ENCODE assay signal across 8 cellular contexts in genomic region chr2:42359894-42360483, GRCh38. TPM values are rescaled to one million over a fixed set of nuclear protein-coding genes. Genes with fewer than 3 reads are reported as not detected.
DNase-seq lines count a peak whose midpoint lies in the region; ATAC-seq lines count a peak whose summit lies in the region.

No MANE protein-coding gene starts in this region.

- peak overlapping the region; percentile 94 for H3K27ac ChIP-seq in CD8-positive, alpha-beta memory T cell (ENCODE audit: low read depth, low read length)
- H3K27ac ChIP-seq in Karpas-422 (ENCODE audit: low read length), result peak overlapping the region; percentile 82; the same call in 1 of the 2 replicates
- no peak overlapping the region for H3K27ac ChIP-seq in iPS-20b (ENCODE audit: low read length)
- peak overlapping the region; percentile 97 for H3K27ac ChIP-seq in subcutaneous abdominal adipose tissue (ENCODE audit: low read depth, low read length)

- H3K27ac Mint-ChIP-seq in CD8-positive, alpha-beta memory T cell, result peak overlapping the region; percentile 89 to 99 (median 98)
- H3K27ac Mint-ChIP-seq in activated T-helper 2 cell treated with anti-CD3 and anti-CD28 coated beads, Interferon-gamma antibody, Interleukin-2, Interleukin-4, amounts not matched to agents 10 μg/mL and 5 μg/mL and 100 μg/mL, durations not matched to agents 14 hours and 24 hours and 36 hours, result peak overlapping the region; percentile 96

- DNase-seq in CD8-positive, alpha-beta memory T cell, result peak in 2 of 5 donors; percentile 21 to 23
- DNase-seq in Karpas-422, result peak; percentile 59
- DNase-seq in activated T-helper 2 cell treated with anti-CD3 and anti-CD28 coated beads, Interferon-gamma antibody, Interleukin-2, Interleukin-4, amounts not matched to agents 10 μg/mL and 5 μg/mL and 100 μg/mL, durations not matched to agents 14 hours and 24 hours and 36 hours (ENCODE audit: low spot score), result no peak
- no peak for DNase-seq in NCI-H345 (lab: John Stamatoyannopoulos, UW)

- POLR2A ChIA-PET in CD8-positive, alpha-beta memory T cell (lab: Charles Lee), result interaction anchor here (0.5 to 1.2 kb wide), 3 partner anchors 97 to 519 kb away, joined by 3 to 5 read pairs (median 3); no protein-coding TSS in a partner anchor

- no peaks in the 10 kb centered on the region for H3K9me3 ChIP-seq in CD8-positive, alpha-beta memory T cell (ENCODE audit: low read length)
- H3K9me3 ChIP-seq in Karpas-422 (ENCODE audit: low read length) (no peaks in the 10 kb centered on the region), iPS-20b (ENCODE audit: insufficient read depth, low read depth, low read length) (no peaks in the 10 kb centered on the region), subcutaneous abdominal adipose tissue (ENCODE audit: control insufficient read depth in 5 of 5, low read length in 5 of 5) (no peaks in the 10 kb centered on the region)

- peaks cover 49 to 65% (median 60%) of the 10 kb centered on the region in 3 donors for H3K4me1 Mint-ChIP-seq in CD8-positive, alpha-beta memory T cell
- peaks cover 35% of the 10 kb centered on the region for H3K4me1 Mint-ChIP-seq in activated T-helper 2 cell treated with anti-CD3 and anti-CD28 coated beads, Interferon-gamma antibody, Interleukin-2, Interleukin-4, amounts not matched to agents 10 μg/mL and 5 μg/mL and 100 μg/mL, durations not matched to agents 14 hours and 24 hours and 36 hours (ENCODE audit: low read depth)

- ATAC-seq in HG02885 (IDR thresholded peaks at IDR 0.05; ENCODE audit: poor library complexity, unreplicated experiment) (no peak), GM21390 (IDR thresholded peaks at IDR 0.05; ENCODE audit: unreplicated experiment) (no peak)

- no peaks in the 10 kb centered on the region for H3K9me2 ChIP-seq in Karpas-422 (replicated peaks; ENCODE audit: insufficient read depth, low read length)

- peaks cover 45% of the 10 kb centered on the region for H3K4me1 ChIP-seq in CD8-positive, alpha-beta memory T cell (ENCODE audit: insufficient read depth, low read length)
- H3K4me1 ChIP-seq in Karpas-422 (ENCODE audit: low read length), result peaks cover 29% of the 10 kb centered on the region
- peaks cover 12% of the 10 kb centered on the region; the same call in 1 of the 2 replicates for H3K4me1 ChIP-seq in iPS-20b (ENCODE audit: insufficient read depth, low read length)
- H3K4me1 ChIP-seq in subcutaneous abdominal adipose tissue (ENCODE audit: control insufficient read depth in 5 of 5, insufficient read depth in 5 of 5, low read length in 5 of 5), result peaks cover 0 to 38% (median 28%) of the 10 kb centered on the region in 5 donors

- intact Hi-C loops in activated T-helper 2 cell treated with anti-CD3 and anti-CD28 coated beads, Interferon-gamma antibody, Interleukin-2, Interleukin-4, amounts not matched to agents 10 μg/mL and 5 μg/mL and 100 μg/mL, durations not matched to agents 14 hours and 24 hours and 36 hours (cut with micrococcal nuclease), result loop anchor here (2.0 to 5.0 kb wide), 4 partner anchors 61 to 451 kb away; partner anchors contain the start of gene MTA3

- H3K9ac ChIP-seq in Karpas-422 (ENCODE audit: low read length) (peak overlapping the region; percentile 97), iPS-20b (ENCODE audit: low read depth, low read length) (peak overlapping the region; percentile 94), subcutaneous abdominal adipose tissue (ENCODE audit: low read length in 5 of 5) (peak overlapping the region; percentile 91 to 100 (median 99))

- no peaks in the 10 kb centered on the region for H4K20me1 ChIP-seq in Karpas-422 (ENCODE audit: insufficient read depth, low read depth, low read length)

- peak overlapping the region; percentile 85 for H3K4me2 ChIP-seq in Karpas-422 (ENCODE audit: low read depth, low read length, poor library complexity, severe bottlenecking)

- H3K4me3 Mint-ChIP-seq in CD8-positive, alpha-beta memory T cell, result peak overlapping the region; percentile 83 to 98 (median 88)
- peak overlapping the region; percentile 84 for H3K4me3 Mint-ChIP-seq in activated T-helper 2 cell treated with anti-CD3 and anti-CD28 coated beads, Interferon-gamma antibody, Interleukin-2, Interleukin-4, amounts not matched to agents 10 μg/mL and 5 μg/mL and 100 μg/mL, durations not matched to agents 14 hours and 24 hours and 36 hours (ENCODE audit: low read depth)

- peaks cover 60% of the 10 kb centered on the region for H3K79me2 ChIP-seq in Karpas-422 (ENCODE audit: low read length)

- peaks cover 3% of the 10 kb centered on the region in 2 donors for H3K27me3 Mint-ChIP-seq in CD8-positive, alpha-beta memory T cell
- H3K27me3 Mint-ChIP-seq in activated T-helper 2 cell treated with anti-CD3 and anti-CD28 coated beads, Interferon-gamma antibody, Interleukin-2, Interleukin-4, amounts not matched to agents 10 μg/mL and 5 μg/mL and 100 μg/mL, durations not matched to agents 14 hours and 24 hours and 36 hours (ENCODE audit: low read depth), result peaks cover 2% of the 10 kb centered on the region

- CTCF ChIA-PET in CD8-positive, alpha-beta memory T cell (lab: Charles Lee), result interaction anchor here (1.5 kb wide), 1 partner anchor 9 kb away, joined by 4 read pairs; no protein-coding TSS in a partner anchor

- H3K9me3 Mint-ChIP-seq in CD8-positive, alpha-beta memory T cell, result no peaks in the 10 kb centered on the region
- no peaks in the 10 kb centered on the region for H3K9me3 Mint-ChIP-seq in activated T-helper 2 cell treated with anti-CD3 and anti-CD28 coated beads, Interferon-gamma antibody, Interleukin-2, Interleukin-4, amounts not matched to agents 10 μg/mL and 5 μg/mL and 100 μg/mL, durations not matched to agents 14 hours and 24 hours and 36 hours

- H3K36me3 ChIP-seq in CD8-positive, alpha-beta memory T cell (ENCODE audit: insufficient read depth, low read length), result no peaks in the 10 kb centered on the region
- H3K36me3 ChIP-seq in Karpas-422 (ENCODE audit: insufficient read depth, low read length) (no peaks in the 10 kb centered on the region), iPS-20b (ENCODE audit: insufficient read depth, low read depth, low read length) (no peaks in the 10 kb centered on the region), subcutaneous abdominal adipose tissue (ENCODE audit: control insufficient read depth in 5 of 5, insufficient read depth in 5 of 5, low read length in 5 of 5) (no peaks in the 10 kb centered on the region)

- no peak overlapping the region; the same call in 1 of the 2 replicates for H2AFZ ChIP-seq in Karpas-422 (ENCODE audit: low read length)

- peaks cover 0 to 28% (median 3%) of the 10 kb centered on the region in 3 donors for H3K36me3 Mint-ChIP-seq in CD8-positive, alpha-beta memory T cell
- peaks cover 4% of the 10 kb centered on the region for H3K36me3 Mint-ChIP-seq in activated T-helper 2 cell treated with anti-CD3 and anti-CD28 coated beads, Interferon-gamma antibody, Interleukin-2, Interleukin-4, amounts not matched to agents 10 μg/mL and 5 μg/mL and 100 μg/mL, durations not matched to agents 14 hours and 24 hours and 36 hours (ENCODE audit: low read depth)

- peak overlapping the region; percentile 94 for H3K4me3 ChIP-seq in CD8-positive, alpha-beta memory T cell (ENCODE audit: low read length)
- H3K4me3 ChIP-seq in Karpas-422 (ENCODE audit: low read length) (peak overlapping the region; percentile 99), iPS-20b (ENCODE audit: low read length) (peak overlapping the region; percentile 94), subcutaneous abdominal adipose tissue (ENCODE audit: low read depth in 1 of 5, low read length in 5 of 5) (peak overlapping the region; percentile 87 to 100 (median 98))

- no peaks in the 10 kb centered on the region for H3K27me3 ChIP-seq in CD8-positive, alpha-beta memory T cell (ENCODE audit: insufficient read depth, low read length, poor library complexity, severe bottlenecking)
- H3K27me3 ChIP-seq in Karpas-422 (ENCODE audit: low read length), result no peaks in the 10 kb centered on the region
- no peaks in the 10 kb centered on the region for H3K27me3 ChIP-seq in iPS-20b (ENCODE audit: insufficient read depth, low read length)
- H3K27me3 ChIP-seq in subcutaneous abdominal adipose tissue (ENCODE audit: control insufficient read depth in 5 of 5, insufficient read depth in 4 of 5, low read length in 5 of 5), result no peaks in the 10 kb centered on the region

RNA-seq across cellular contexts. Expression of gene COX7A2L, which starts 1.0 kb away (rescaled TPM):
- 100 to 1,000 TPM in 1 of 2 experiments, 10 to 100 TPM in 1; 99.8 to 100 TPM for total RNA-seq in CD8-positive, alpha-beta memory T cell
- polyA plus RNA-seq in CD8-positive, alpha-beta memory T cell, result 172 TPM
- total RNA-seq in Karpas-422 (2014; rRNA removed; shearing (Covaris generic); ENCODE audit: low replicate concordance), result 202 and 232 TPM in 2 replicates
- 73.4 and 79.8 TPM in 2 replicates for total RNA-seq in activated T-helper 2 cell treated with anti-CD3 and anti-CD28 coated beads, Interferon-gamma antibody, Interleukin-2, Interleukin-4, amounts not matched to agents 10 μg/mL and 5 μg/mL and 100 μg/mL, durations not matched to agents 14 hours and 24 hours and 36 hours
